ENCODE assay signal across 12 cellular contexts in the genomic region with DNA sequence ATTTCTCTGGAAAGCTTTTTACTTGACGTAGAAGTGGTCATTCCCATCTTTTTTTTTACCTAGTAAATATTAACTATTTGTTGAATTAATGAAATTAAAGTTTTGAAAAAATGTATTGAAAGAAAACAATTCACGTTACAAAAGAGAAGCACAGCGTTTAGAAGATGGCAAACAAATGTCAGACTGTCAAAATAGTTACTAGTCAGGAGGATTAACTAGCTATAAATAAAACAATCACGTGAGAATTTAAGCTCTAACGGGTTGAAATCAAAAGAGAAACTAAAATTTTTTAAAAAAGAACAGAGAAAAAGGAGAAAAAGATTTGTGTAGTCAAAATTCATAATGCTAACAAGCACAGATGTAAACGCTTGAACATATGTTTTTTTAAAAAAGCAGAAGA. TPM values are rescaled to one million over a fixed set of nuclear protein-coding genes. Genes with fewer than 3 reads are reported as not detected.
A peak's percentile ranks its signal among the peaks of the same experiment; 100 is the strongest.
DNase-seq lines count a peak whose midpoint lies in the region; ATAC-seq and TF ChIP-seq lines count a peak whose summit lies in the region.
"Had no signal": no experiment of that assay in that cellular context is flagged by ENCODE, and none has a peak within 500 bp of the region (broad histone marks: within the 10 kb centered on the region; RNA-seq: fewer than 3 reads in every experiment).

No MANE protein-coding gene starts in this region.

- peak overlapping the region; percentile 65 for H3K4me3 Mint-ChIP-seq in activated naive CD4-positive, alpha-beta T cell treated with anti-CD3 and anti-CD28 coated beads, Interleukin-2, amount 10 ng/mL, durations not matched to agents 7 days and 5 days
- H3K4me3 Mint-ChIP-seq: nephron progenitor cell had no signal

- no peak for DNase-seq in activated naive CD4-positive, alpha-beta T cell treated with anti-CD3 and anti-CD28 coated beads, Interleukin-2, amount 10 ng/mL, durations not matched to agents 7 days and 5 days
- no peak for DNase-seq in activated naive CD4-positive, alpha-beta T cell treated with anti-CD3 and anti-CD28 coated beads, Interleukin-2, amount 50 U/mL, for 72 hours (ENCODE audit: low spot score in 2 of 2)
- DNase-seq in germinal center (ENCODE audit: low spot score) = peak; percentile 35
- DNase-seq in thoracic aorta (ENCODE audit: low spot score) = no peak
- no peak for DNase-seq in foreskin melanocyte
- DNase-seq in GOT3 (lab: John Stamatoyannopoulos, UW) = no peak
- DNase-seq: aorta, NCI-H526 treated with DMSO at 0.1 percent for 48 hours, nephron progenitor cell had no signal

- H3K27me3 Mint-ChIP-seq in activated naive CD4-positive, alpha-beta T cell treated with anti-CD3 and anti-CD28 coated beads, Interleukin-2, amount 10 ng/mL, durations not matched to agents 7 days and 5 days = no peaks in the 10 kb centered on the region

- H3K36me3 Mint-ChIP-seq in activated naive CD4-positive, alpha-beta T cell treated with anti-CD3 and anti-CD28 coated beads, Interleukin-2, amount 10 ng/mL, durations not matched to agents 7 days and 5 days = peaks cover 18% of the 10 kb centered on the region
- peaks cover 5 to 19% of the 10 kb centered on the region in 2 donors for H3K36me3 Mint-ChIP-seq in activated naive CD4-positive, alpha-beta T cell treated with anti-CD3 and anti-CD28 coated beads, Interleukin-2, amount 50 U/mL, for 72 hours

- H3K4me2 ChIP-seq in OCI-LY3 (ENCODE audit: low read length) = peak overlapping the region; percentile 12; the same call in 1 of the 2 replicates

- CTCF ChIA-PET in activated naive CD4-positive, alpha-beta T cell treated with anti-CD3 and anti-CD28 coated beads, Interleukin-2, amount 10 ng/mL, durations not matched to agents 7 days and 5 days (lab: Charles Lee) = interaction anchor here (0.7 to 1.6 kb wide), 4 partner anchors 10 to 22 kb away, joined by 3 to 9 read pairs (median 4); no protein-coding TSS in a partner anchor

- H3K27me3 ChIP-seq in OCI-LY3 (ENCODE audit: low read depth, low read length) (no peaks in the 10 kb centered on the region), thoracic aorta (replicated peaks; ENCODE audit: insufficient read depth) (no peaks in the 10 kb centered on the region)

- peak overlapping the region; percentile 88 for H3K27ac Mint-ChIP-seq in activated naive CD4-positive, alpha-beta T cell treated with anti-CD3 and anti-CD28 coated beads, Interleukin-2, amount 10 ng/mL, durations not matched to agents 7 days and 5 days
- peak overlapping the region in 1 of 2 donors; percentile 85 for H3K27ac Mint-ChIP-seq in activated naive CD4-positive, alpha-beta T cell treated with anti-CD3 and anti-CD28 coated beads, Interleukin-2, amount 50 U/mL, for 72 hours
- H3K27ac Mint-ChIP-seq: nephron progenitor cell had no signal

- no peak for TF ChIP-seq CTCF in OCI-LY3 (IDR thresholded peaks at IDR 0.05; ENCODE audit: low read depth, low read length)
- no peak for TF ChIP-seq CTCF in thoracic aorta (IDR thresholded peaks at IDR 0.05)

- peaks cover 32% of the 10 kb centered on the region for H3K4me1 Mint-ChIP-seq in activated naive CD4-positive, alpha-beta T cell treated with anti-CD3 and anti-CD28 coated beads, Interleukin-2, amount 10 ng/mL, durations not matched to agents 7 days and 5 days

- H2AFZ ChIP-seq in OCI-LY3 (ENCODE audit: low read depth, low read length) = no peak overlapping the region

- ATAC-seq in activated naive CD4-positive, alpha-beta T cell treated with anti-CD3 and anti-CD28 coated beads, Interleukin-2, amount 50 U/mL, for 72 hours = no peak
- ATAC-seq in thoracic aorta (ENCODE audit: insufficient number of reproducible peaks, low FRiP score, low read depth) (no peak), HG02763 (IDR thresholded peaks at IDR 0.05; ENCODE audit: unreplicated experiment) (no peak)

- H3K36me3 ChIP-seq in OCI-LY3 (replicated peaks; ENCODE audit: low read depth, low read length) (peaks cover 5% of the 10 kb centered on the region), thoracic aorta (no peaks in the 10 kb centered on the region)

- peaks cover 20% of the 10 kb centered on the region for H4K20me1 ChIP-seq in OCI-LY3 (ENCODE audit: insufficient read depth, low read length)

- H3K9me3 ChIP-seq in OCI-LY3 (ENCODE audit: insufficient read depth, low read length) (no peaks in the 10 kb centered on the region), thoracic aorta (no peaks in the 10 kb centered on the region)

- H3K4me1 ChIP-seq in OCI-LY3 (ENCODE audit: low read length) (peaks cover 5% of the 10 kb centered on the region; the same call in 1 of the 2 replicates), thoracic aorta (ENCODE audit: control insufficient read depth in 1 of 2, low read depth in 2 of 2) (no peaks in the 10 kb centered on the region)

- peaks cover 53% of the 10 kb centered on the region for H3K79me2 ChIP-seq in OCI-LY3 (ENCODE audit: low read length)

- no peak overlapping the region for H3K27ac ChIP-seq in OCI-LY3 (ENCODE audit: low read length)
- H3K27ac ChIP-seq in thoracic aorta = no peak overlapping the region
- H3K27ac ChIP-seq: C4-2B had no signal

- H3K4me3 ChIP-seq in OCI-LY3 (ENCODE audit: low read length) (no peak overlapping the region), thoracic aorta (peak overlapping the region; percentile 43)

- H3K9me3 Mint-ChIP-seq in activated naive CD4-positive, alpha-beta T cell treated with anti-CD3 and anti-CD28 coated beads, Interleukin-2, amount 10 ng/mL, durations not matched to agents 7 days and 5 days = peaks cover 7% of the 10 kb centered on the region
- peaks cover 0 to 2% of the 10 kb centered on the region in 2 donors for H3K9me3 Mint-ChIP-seq in activated naive CD4-positive, alpha-beta T cell treated with anti-CD3 and anti-CD28 coated beads, Interleukin-2, amount 50 U/mL, for 72 hours

- no peak overlapping the region for H3K9ac ChIP-seq in OCI-LY3 (ENCODE audit: low read length)

RNA-seq across cellular contexts. Expression of gene DDHD1, which starts 26.4 kb away (rescaled TPM):
- 10 to 100 TPM; 35.3 to 50.1 TPM for total RNA-seq in activated naive CD4-positive, alpha-beta T cell treated with anti-CD3 and anti-CD28 coated beads, Interleukin-2, amount 50 U/mL, for 72 hours
- total RNA-seq in thoracic aorta = 10 to 100 TPM; 31.8 to 46.0 TPM
